Comparison of ENCODE assay signal across 13 cellular contexts in the genomic region with DNA sequence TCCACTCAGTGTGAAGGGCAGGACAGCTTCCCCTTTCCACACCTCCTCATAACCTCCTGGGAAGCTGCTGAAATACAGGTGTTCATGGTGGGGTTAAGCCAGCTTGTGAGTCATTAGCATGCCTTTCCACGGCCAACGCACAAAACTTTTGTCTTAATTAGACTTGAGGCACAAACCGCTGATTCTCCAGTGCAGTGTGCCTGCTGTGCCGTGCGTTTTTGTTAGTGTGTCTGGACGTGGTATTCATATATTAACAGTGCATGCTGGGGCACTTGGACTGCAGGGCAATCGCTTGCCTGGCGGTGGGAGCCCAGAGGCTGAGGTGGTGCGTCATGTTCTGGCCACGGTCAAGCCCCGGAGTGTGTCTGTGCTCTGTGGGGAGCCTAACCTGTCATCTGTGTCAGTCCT.
DNase-seq lines count a peak whose midpoint lies in the region; TF ChIP-seq lines count a peak whose summit lies in the region.
"Had no signal": no experiment of that assay in that cellular context is flagged by ENCODE, and none has a peak within 500 bp of the region (broad histone marks: within the 10 kb centered on the region; RNA-seq: fewer than 3 reads in every experiment).

No MANE protein-coding gene starts in this region.

- H3K27me3 Mint-ChIP-seq in MCF 10A (ENCODE audit: insufficient read depth, unreplicated experiment) = no peaks in the 10 kb centered on the region

- no peak for TF ChIP-seq CTCF in MCF 10A (IDR thresholded peaks at IDR 0.05; ENCODE audit: unreplicated experiment)
- TF ChIP-seq CTCF in breast epithelium (IDR thresholded peaks at IDR 0.05) = no peak
- TF ChIP-seq CTCF in coronary artery (IDR thresholded peaks at IDR 0.05) = no peak
- TF ChIP-seq CTCF in tibial artery (IDR thresholded peaks at IDR 0.05) = no peak
- TF ChIP-seq CTCF in adrenal gland (IDR thresholded peaks at IDR 0.05) = no peak

- H3K4me1 ChIP-seq in breast epithelium (no peaks in the 10 kb centered on the region), tibial artery (peaks cover 0 to 46% (median 33%) of the 10 kb centered on the region in 4 donors), adrenal gland (replicated peaks in 1 of 2) (peaks cover 8 to 23% of the 10 kb centered on the region in 2 donors)

- H3K9me3 ChIP-seq in breast epithelium (no peaks in the 10 kb centered on the region), tibial artery (no peaks in the 10 kb centered on the region), adrenal gland (replicated peaks in 1 of 3) (no peaks in the 10 kb centered on the region)

- H3K36me3 ChIP-seq in breast epithelium (no peaks in the 10 kb centered on the region), tibial artery (no peaks in the 10 kb centered on the region), adrenal gland (replicated peaks in 1 of 2) (no peaks in the 10 kb centered on the region)

- H3K27ac ChIP-seq in breast epithelium (no peak overlapping the region), coronary artery (peak overlapping the region; percentile 33 to 50), tibial artery (peak overlapping the region; percentile 4 to 44), adrenal gland (peak overlapping the region in 1 of 5 donors; percentile 55)

- no peaks in the 10 kb centered on the region for H3K27me3 ChIP-seq in breast epithelium
- H3K27me3 ChIP-seq in tibial artery = no peaks in the 10 kb centered on the region
- H3K27me3 ChIP-seq in adrenal gland = no peaks in the 10 kb centered on the region

- H3K4me1 Mint-ChIP-seq in MCF 10A (ENCODE audit: insufficient read depth, unreplicated experiment) = peaks cover 32% of the 10 kb centered on the region
- H3K4me1 Mint-ChIP-seq: natural killer cell had no signal

- no TSS peak for BruUV-seq in MCF 10A (replicated peaks; lab: Mats Ljungman, UMichigan)

- H3K9me3 Mint-ChIP-seq in MCF 10A (ENCODE audit: unreplicated experiment) = no peaks in the 10 kb centered on the region
- H3K9me3 Mint-ChIP-seq: activated naive CD4-positive, alpha-beta T cell treated with anti-CD3 and anti-CD28 coated beads, Interleukin-2, amount 50 U/mL, for 72 hours; natural killer cell had no signal

- H3K36me3 Mint-ChIP-seq in MCF 10A (ENCODE audit: insufficient read depth, unreplicated experiment) = no peaks in the 10 kb centered on the region
- H3K36me3 Mint-ChIP-seq: activated naive CD4-positive, alpha-beta T cell treated with anti-CD3 and anti-CD28 coated beads, Interleukin-2, amount 50 U/mL, for 72 hours; natural killer cell had no signal

- H3K27ac Mint-ChIP-seq in MCF 10A (ENCODE audit: low read depth, unreplicated experiment) = no peak overlapping the region
- H3K27ac Mint-ChIP-seq: activated naive CD4-positive, alpha-beta T cell treated with anti-CD3 and anti-CD28 coated beads, Interleukin-2, amount 50 U/mL, for 72 hours; natural killer cell had no signal

- 82 to 93% (median 91%) methylated on average over 11 of the region's 11 CpGs for WGBS in adrenal gland, 4 donors

- H3K4me3 Mint-ChIP-seq in MCF 10A (ENCODE audit: unreplicated experiment) = no peak overlapping the region
- H3K4me3 Mint-ChIP-seq: natural killer cell had no signal

- no peak overlapping the region for H3K4me3 ChIP-seq in breast epithelium
- H3K4me3 ChIP-seq in coronary artery = no peak overlapping the region
- H3K4me3 ChIP-seq in tibial artery = no peak overlapping the region
- H3K4me3 ChIP-seq in adrenal gland = no peak overlapping the region

- peak; percentile 59 for DNase-seq in MCF 10A (ENCODE audit: unreplicated experiment)
- DNase-seq in breast epithelium (ENCODE audit: low spot score in 2 of 2) = no peak
- DNase-seq in coronary artery (ENCODE audit: low spot score) = no peak
- peak; percentile 64 for DNase-seq in myocyte (ENCODE audit: low read depth)
- DNase-seq in tibial artery = no peak
- no peak for DNase-seq in adrenal gland
- no peak for DNase-seq in KBM-7
- DNase-seq in T-helper 9 cell = no peak
- DNase-seq: left colon, natural killer cell, NCI-H748 treated with DMSO at 0.1 percent for 48 hours, trophoblast cell had no signal

- intact Hi-C loops in MCF 10A (cut with micrococcal nuclease) (no loop called here), breast epithelium (cut with DNase I; ENCODE audit: low total_unique reads) (no loop called here), tibial artery (cut with DNase I; ENCODE audit: low total_unique reads) (no loop called here), adrenal gland (cut with DNase I) (no loop called here)

- TF ChIP-seq POLR2A in breast epithelium (IDR thresholded peaks at IDR 0.05) (no peak), adrenal gland (IDR thresholded peaks at IDR 0.05) (no peak)

- in situ Hi-C loops in KBM-7 (cut with MboI; ENCODE audit: low pct_unique_long_range_greater_than_20kb, low sequenced_read_pairs) = no loop called here

- POLR2A ChIA-PET in MCF 10A (lab: Yijun Ruan, JAX) = no interaction called here

- CTCF ChIA-PET in MCF 10A (lab: Yijun Ruan, JAX) = no interaction called here

Comparison
In these comparisons a context has a peak if more than half of its experiments do, and no peak if none do; other contexts are left out.
1. DNase-seq: peak in MCF 10A (single experiment) and myocyte (single experiment); none in breast epithelium (0 of 2), coronary artery (single experiment), tibial artery (0 of 2), adrenal gland (0 of 7), KBM-7 (single experiment) and T-helper 9 cell (single experiment).
2. H3K27ac ChIP-seq: peak in coronary artery (2 of 2) and tibial artery (2 of 2); none in breast epithelium (0 of 2).